Comparison of ENCODE assay signal across 10 cellular contexts in genomic region chr4:76055005-76055404, GRCh38. TPM values are rescaled to one million over a fixed set of nuclear protein-coding genes. Genes with fewer than 3 reads are reported as not detected.
DNase-seq lines count a peak whose midpoint lies in the region; ATAC-seq and TF ChIP-seq lines count a peak whose summit lies in the region.
"Had no signal": no experiment of that assay in that cellular context is flagged by ENCODE, and none has a peak within 500 bp of the region (broad histone marks: within the 10 kb centered on the region; RNA-seq: fewer than 3 reads in every experiment).

No MANE protein-coding gene starts in this region.

- DNase-seq in GM10266 (ENCODE audit: extremely low spot score): peak; percentile 74
- DNase-seq in OCI-LY7 (ENCODE audit: low spot score): peak; percentile 6
- no peak for DNase-seq in uterus
- DNase-seq in iPS-NIHi7 (ENCODE audit: extremely low spot score): no peak
- DNase-seq in immature natural killer cell: no peak
- DNase-seq in NCI-H510A treated with DMSO at 0.1 percent for 48 hours (lab: John Stamatoyannopoulos, UW): no peak
- DNase-seq: activated CD8-positive, alpha-beta memory T cell treated with anti-CD3 and anti-CD28 coated beads for 24 hours had no signal

- POLR2A ChIA-PET in OCI-LY7 (lab: Charles Lee): interaction anchor here (0.6 to 0.8 kb wide), 3 partner anchors 18 to 153 kb away, joined by 3 to 4 read pairs (median 4); partner anchors contain the start of gene CXCL11

- peaks cover 0 to 6% (median 3%) of the 10 kb centered on the region in 3 donors for H3K27me3 Mint-ChIP-seq in immature natural killer cell (ENCODE audit: low read depth in 3 of 3)

- H3K36me3 Mint-ChIP-seq in immature natural killer cell: no peaks in the 10 kb centered on the region

- intact Hi-C loops in OCI-LY7 (cut with micrococcal nuclease; ENCODE audit: unreplicated experiment) (no loop called here), uterus (cut with DNase I; ENCODE audit: low total_unique reads) (no loop called here)

- TF ChIP-seq CTCF in GM10266 (IDR thresholded peaks at IDR 0.05; ENCODE audit: control insufficient read depth, insufficient read depth, low read depth, missing control alignments): no peak
- no peak for TF ChIP-seq CTCF in OCI-LY7 (conservative IDR thresholded peaks at IDR 0.05; ENCODE audit: low read length)
- TF ChIP-seq CTCF in uterus (IDR thresholded peaks at IDR 0.05): no peak

- no peak overlapping the region for H3K27ac Mint-ChIP-seq in immature natural killer cell

- ATAC-seq in GM19043 (IDR thresholded peaks at IDR 0.05; ENCODE audit: low read depth, unreplicated experiment) (peak; percentile 96), HG02938 (IDR thresholded peaks at IDR 0.05; ENCODE audit: unreplicated experiment) (peak; percentile 97)

- peaks cover 0 to 5% of the 10 kb centered on the region in 2 donors for H3K27me3 ChIP-seq in uterus

- H3K4me3 ChIP-seq in OCI-LY7 (ENCODE audit: low read depth, low read length, poor library complexity, severe bottlenecking) (no peak overlapping the region), uterus (no peak overlapping the region)

- H3K27ac ChIP-seq in OCI-LY7 (ENCODE audit: low read depth, low read length, poor library complexity, severe bottlenecking): no peak overlapping the region
- no peak overlapping the region for H3K27ac ChIP-seq in uterus

- H3K4me3 Mint-ChIP-seq in immature natural killer cell: no peak overlapping the region

- H3K79me2 ChIP-seq in OCI-LY7 (ENCODE audit: insufficient read depth, low read depth, low read length): no peaks in the 10 kb centered on the region

- no peaks in the 10 kb centered on the region for H3K9me3 Mint-ChIP-seq in immature natural killer cell

- H4K20me1 ChIP-seq in OCI-LY7 (ENCODE audit: insufficient read depth, low read length): no peaks in the 10 kb centered on the region

- CTCF ChIA-PET in OCI-LY7 (lab: Charles Lee; ENCODE audit: unreplicated experiment): no interaction called here

- H3K36me3 ChIP-seq in OCI-LY7 (ENCODE audit: insufficient read depth, low read length) (no peaks in the 10 kb centered on the region), uterus (no peaks in the 10 kb centered on the region)

- no peak overlapping the region for H3K4me2 ChIP-seq in OCI-LY7 (ENCODE audit: low read length)

- no TSS peak for BruUV-seq in OCI-LY7 (replicated peaks; lab: Mats Ljungman, UMichigan)

- no peak overlapping the region; the same call in 1 of the 2 replicates for H2AFZ ChIP-seq in OCI-LY7 (ENCODE audit: low read length)

- H3K9me2 ChIP-seq in OCI-LY7 (ENCODE audit: insufficient read depth, low read length): no peaks in the 10 kb centered on the region

- H3K9me3 ChIP-seq in OCI-LY7 (ENCODE audit: low read length) (no peaks in the 10 kb centered on the region), uterus (no peaks in the 10 kb centered on the region)

- TF ChIP-seq POLR2A in uterus (IDR thresholded peaks at IDR 0.05): no peak

- H3K4me1 Mint-ChIP-seq in immature natural killer cell: no peaks in the 10 kb centered on the region

- no peaks in the 10 kb centered on the region for H3K4me1 ChIP-seq in OCI-LY7 (ENCODE audit: insufficient read depth, low read length, poor library complexity, severe bottlenecking)
- no peaks in the 10 kb centered on the region for H3K4me1 ChIP-seq in uterus

RNA-seq across cellular contexts. Expression of gene CXCL11, which starts 19.1 kb away (rescaled TPM):
- not detected in 2 replicates for total RNA-seq in OCI-LY7 (2014; rRNA removed; shearing (Covaris generic))
- 0.40 TPM in 1 of 2 replicates, not detected in the other for total RNA-seq in OCI-LY7 (2022)
- under 1 TPM in 1 of 4 donors, not detected in 3; 0.14 TPM for total RNA-seq in uterus
- polyA plus RNA-seq in immature natural killer cell: not detected

RNA-seq across cellular contexts. Expression of gene ART3, which starts 19.5 kb away (rescaled TPM):
- total RNA-seq in OCI-LY7 (2014; rRNA removed; shearing (Covaris generic)): not detected in 2 replicates
- not detected in 2 replicates for total RNA-seq in OCI-LY7 (2022)
- total RNA-seq in uterus: 1 to 10 TPM in 1 of 4 donors, under 1 TPM in 1, not detected in 2; 0.55 to 1.4 TPM
- polyA plus RNA-seq in immature natural killer cell: not detected
- total RNA-seq: M059J had no signal

RNA-seq across cellular contexts. Expression of gene CXCL10, which starts 31.7 kb away (rescaled TPM):
- total RNA-seq in OCI-LY7 (2014; rRNA removed; shearing (Covaris generic)): not detected in 2 replicates
- total RNA-seq in OCI-LY7 (2022): not detected in 2 replicates
- total RNA-seq in uterus: 1 to 10 TPM in 1 of 4 donors, under 1 TPM in 1, not detected in 2; 0.52 to 1.9 TPM
- not detected for polyA plus RNA-seq in immature natural killer cell

RNA-seq across cellular contexts. Expression of gene CXCL9, which starts 47.7 kb away (rescaled TPM):
- 0.13 TPM in 1 of 2 replicates, not detected in the other for total RNA-seq in OCI-LY7 (2014; rRNA removed; shearing (Covaris generic))
- total RNA-seq in OCI-LY7 (2022): not detected in 2 replicates
- total RNA-seq in uterus: under 1 TPM in 2 of 4 donors, not detected in 2; 0.14 to 0.21 TPM
- polyA plus RNA-seq in immature natural killer cell: not detected
- total RNA-seq: M059J had no signal

Comparison
In these comparisons a context has a peak if more than half of its experiments do, and no peak if none do; other contexts are left out.
1. DNase-seq: peak in GM10266 (single experiment) and OCI-LY7 (single experiment); none in uterus (0 of 2), iPS-NIHi7 (single experiment), immature natural killer cell (0 of 3) and NCI-H510A treated with DMSO at 0.1 percent for 48 hours (single experiment).